9 cellular contexts compared by ENCODE assay signal in the genomic region with DNA sequence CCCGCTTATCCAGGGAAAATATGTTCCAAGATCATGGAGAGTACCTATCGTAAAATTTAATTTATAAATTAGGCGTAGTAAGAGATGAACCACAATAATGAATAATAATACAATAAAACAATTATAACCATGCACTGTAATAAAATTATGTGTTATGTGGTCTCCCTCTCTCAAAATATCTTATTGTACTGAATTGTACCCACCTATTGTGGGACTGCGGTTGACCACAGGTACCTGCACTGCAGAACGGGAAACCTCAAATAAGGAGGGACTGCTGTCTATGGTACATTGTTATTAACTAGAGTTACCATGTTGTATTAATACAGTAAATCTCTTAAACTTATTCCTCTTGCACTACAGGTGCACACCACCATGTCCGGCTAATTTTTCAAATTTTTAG. TPM values are rescaled to one million over a fixed set of nuclear protein-coding genes. Genes with fewer than 3 reads are reported as not detected.
"Had no signal": no experiment of that assay in that cellular context is flagged by ENCODE, and none has a peak within 500 bp of the region (broad histone marks: within the 10 kb centered on the region; RNA-seq: fewer than 3 reads in every experiment).

No MANE protein-coding gene starts in this region.

- DNase-seq: IMR-90, KBM-7, KG1 had no signal

- ATAC-seq: HepG2, K562 had no signal

- H3K4me3 ChIP-seq: K562 had no signal

- H3K4me1 Mint-ChIP-seq: IgD-negative memory B cell had no signal

- H3K36me3 Mint-ChIP-seq: IgD-negative memory B cell had no signal

- H3K27ac Mint-ChIP-seq: IgD-negative memory B cell had no signal

- H3K27ac ChIP-seq: HL-60 had no signal

- H3K4me3 Mint-ChIP-seq: IgD-negative memory B cell had no signal

RNA-seq across cellular contexts. Expression of a gene that starts 5.3 kb away (rescaled TPM):
- total RNA-seq: HepG2, HT1080, IMR-90, K562 had no signal
- polyA plus RNA-seq: HepG2, IgD-negative memory B cell, IMR-90, K562 had no signal

RNA-seq across cellular contexts. Expression of a gene that starts 13.7 kb away (rescaled TPM):
- total RNA-seq: HepG2, HT1080, IMR-90, K562 had no signal
- polyA plus RNA-seq: HepG2, IgD-negative memory B cell, IMR-90, K562 had no signal

RNA-seq across cellular contexts. Expression of a gene that starts 20.6 kb away (rescaled TPM):
- total RNA-seq: HepG2, HT1080, IMR-90 had no signal
- polyA plus RNA-seq: HepG2, IgD-negative memory B cell, IMR-90, K562 had no signal

RNA-seq across cellular contexts. Expression of a gene that starts 24.7 kb away (rescaled TPM):
- total RNA-seq: HepG2, HT-29, HT1080, IMR-90 had no signal
- polyA plus RNA-seq: IgD-negative memory B cell, IMR-90 had no signal

RNA-seq across cellular contexts. Expression of a gene that starts 38.7 kb away (rescaled TPM):
- total RNA-seq: HepG2, HT1080, IMR-90 had no signal
- polyA plus RNA-seq: HepG2, IgD-negative memory B cell, IMR-90 had no signal
